In the genomic region with DNA sequence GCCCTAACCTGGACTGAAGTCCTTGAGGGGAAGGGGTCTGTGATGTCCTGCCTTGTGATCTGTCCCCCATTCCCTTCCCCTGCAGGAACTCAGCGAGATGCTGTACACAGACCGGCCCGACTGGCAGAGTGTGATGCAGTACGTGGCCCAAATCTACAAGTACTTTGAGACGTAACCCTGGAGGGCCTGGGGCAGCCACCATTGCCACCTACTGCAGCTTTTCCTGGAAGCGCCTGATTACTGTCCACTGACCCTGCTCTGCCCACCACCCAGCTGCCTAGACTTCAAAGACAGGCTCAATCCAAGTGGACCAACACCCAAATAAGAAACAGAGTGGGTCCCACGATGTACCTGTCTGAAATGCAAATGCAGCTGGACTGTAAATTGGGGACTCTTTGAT, we compare ENCODE assay signal across 17 cellular contexts.
A peak's percentile ranks its signal among the peaks of the same experiment; 100 is the strongest.
DNase-seq lines count a peak whose midpoint lies in the region; ATAC-seq, FAIRE-seq and TF ChIP-seq lines count a peak whose summit lies in the region.
"Had no signal": no experiment of that assay in that cellular context is flagged by ENCODE, and none has a peak within 500 bp of the region (broad histone marks: within the 10 kb centered on the region; RNA-seq: fewer than 3 reads in every experiment).

No MANE protein-coding gene starts in this region.

- H3K27me3 ChIP-seq in H1 (replicated peaks in 1 of 4; ENCODE audit: control insufficient read depth in 3 of 4, extremely low read depth in 1 of 4, insufficient read depth in 3 of 4, low read length in 3 of 4) (no peaks in the 10 kb centered on the region), body of pancreas (no peaks in the 10 kb centered on the region)

- intact Hi-C loops in left colon (cut with DNase I, micrococcal nuclease): no loop called here
- intact Hi-C loops in body of pancreas (cut with DNase I): no loop called here

- H3K27ac ChIP-seq in caudate nucleus (ENCODE audit: low read depth, low read length) (peak overlapping the region; percentile 53), H1 (ENCODE audit: low read depth, low read length) (no peak overlapping the region), body of pancreas (no peak overlapping the region)

- ATAC-seq in left colon: peak; percentile 18
- ATAC-seq in GM21576 (IDR thresholded peaks at IDR 0.05; ENCODE audit: unreplicated experiment): no peak
- no peak for ATAC-seq in body of pancreas

- peaks cover 0 to 2% of the 10 kb centered on the region in 2 experiments for H4K20me1 ChIP-seq in H1 (replicated peaks in 1 of 2; ENCODE audit: control insufficient read depth in 1 of 2, insufficient read depth in 2 of 2, low read length in 2 of 2)

- no peak overlapping the region for H2BK5ac ChIP-seq in H1 (ENCODE audit: low read depth, low read length)

- H4K91ac ChIP-seq in H1 (replicated peaks; ENCODE audit: insufficient read length, low read length): no peak overlapping the region

- no peak overlapping the region for H3K14ac ChIP-seq in H1 (ENCODE audit: insufficient read length)

- no peak overlapping the region for H3K4me2 ChIP-seq in H1 (ENCODE audit: insufficient read depth in 1 of 2, low read depth in 2 of 2, low read length in 2 of 2)

- POLR2A ChIA-PET in H1 (lab: Charles Lee; ENCODE audit: partially characterized antibody): interaction anchor here (1.1 to 1.2 kb wide), 2 partner anchors 20 to 59 kb away, joined by 3 to 7 read pairs; no protein-coding TSS in a partner anchor

- H2AK5ac ChIP-seq in H1 (ENCODE audit: low read depth, low read length): no peak overlapping the region

- H3K18ac ChIP-seq in H1 (ENCODE audit: extremely low read depth, low read length): no peak overlapping the region

- CTCF ChIA-PET in H1 (lab: Charles Lee; ENCODE audit: partially characterized antibody): interaction anchor here (1.0 kb wide), 1 partner anchor 193 kb away, joined by 3 read pairs; no protein-coding TSS in a partner anchor

- H3K4ac ChIP-seq in H1 (replicated peaks; ENCODE audit: insufficient read length, low read depth, low read length): no peak overlapping the region

- H3K4me1 ChIP-seq in H1 (replicated peaks in 1 of 4; ENCODE audit: control insufficient read depth in 3 of 4, insufficient read depth in 4 of 4, low read length in 3 of 4) (no peaks in the 10 kb centered on the region; a peak in 2 of 7 replicates), body of pancreas (no peaks in the 10 kb centered on the region)

- H3K23ac ChIP-seq in H1 (ENCODE audit: insufficient read length): no peak overlapping the region

- 80% methylated on average over 7 of the region's 7 CpGs; no CpG with 5 or more reads in 1 of the 2 experiments for WGBS in H1 (ENCODE audit: extremely low coverage in 1 of 2, insufficient coverage in 1 of 2, insufficient read length in 1 of 2, insufficient replicate concordance in 2 of 2, low coverage in 1 of 2, low lambda C conversion rate in 2 of 2, missing lambda C conversion rate in 1 of 2), 2 experiments
- 87 to 93% methylated on average over 5 to 7 of the region's 7 CpGs for WGBS in body of pancreas, 2 donors

- no peak overlapping the region for H2BK12ac ChIP-seq in H1 (ENCODE audit: low read depth, low read length)

- no peak for TF ChIP-seq RAD21 in H1 (IDR thresholded peaks at IDR 0.05 in 1 of 2, conservative IDR thresholded peaks at IDR 0.05 in 1 of 2; ENCODE audit: low read depth in 2 of 2, low read length in 2 of 2)

- no peaks in the 10 kb centered on the region for H3K23me2 ChIP-seq in H1 (ENCODE audit: low read depth, low read length)

- no peaks in the 10 kb centered on the region for H3K79me1 ChIP-seq in H1 (ENCODE audit: low read depth, low read length)

- H3K9me3 ChIP-seq in H1 (ENCODE audit: insufficient read depth in 2 of 2, low read depth in 1 of 2, low read length in 1 of 2) (no peaks in the 10 kb centered on the region), body of pancreas (no peaks in the 10 kb centered on the region)

- no peaks in the 10 kb centered on the region for H3K79me2 ChIP-seq in H1 (ENCODE audit: control insufficient read depth in 1 of 2, insufficient read depth in 2 of 2, low read length in 2 of 2)

- H3K36me3 ChIP-seq in H1 (ENCODE audit: control insufficient read depth in 2 of 4, insufficient read depth in 4 of 4, low read length in 3 of 4): peaks cover 0 to 12% (median 7%) of the 10 kb centered on the region in 4 experiments; a peak in 4 of 8 replicates
- H3K36me3 ChIP-seq in body of pancreas (replicated peaks in 1 of 2; ENCODE audit: insufficient read depth in 1 of 2, low read depth in 2 of 2): no peaks in the 10 kb centered on the region

- H2AFZ ChIP-seq in H1 (ENCODE audit: low read length): no peak overlapping the region

- H3K4me3 ChIP-seq in H1 (ENCODE audit: extremely low read depth in 1 of 4, insufficient read depth in 2 of 4, low read depth in 3 of 4, low read length in 4 of 4) (no peak overlapping the region), body of pancreas (no peak overlapping the region)

- no peak overlapping the region for H2BK20ac ChIP-seq in H1 (ENCODE audit: low read length)

- no peak for TF ChIP-seq POLR2A in H1 (IDR thresholded peaks at IDR 0.05; ENCODE audit: control extremely low read depth in 1 of 2, low read depth in 2 of 2, low read length in 2 of 2)
- TF ChIP-seq POLR2A in body of pancreas (IDR thresholded peaks at IDR 0.05): no peak

- H3K56ac ChIP-seq in H1 (replicated peaks; ENCODE audit: insufficient read length, low read depth, low read length): no peak overlapping the region

- no peak overlapping the region for H2BK120ac ChIP-seq in H1 (replicated peaks; ENCODE audit: low read depth, low read length)

- no peak for FAIRE-seq in H1 (lab: Jason Lieb, UNC)
- FAIRE-seq: GM12891, GM18507 had no signal

- TF ChIP-seq EP300 in H1 (IDR thresholded peaks at IDR 0.05; ENCODE audit: borderline replicate concordance in 1 of 2, low read depth in 2 of 2, low read length in 2 of 2): no peak

- 0 out of 2 replicates have a peak overlapping the region, but pooled peaks have one; percentile 25 for H4K8ac ChIP-seq in H1 (ENCODE audit: extremely low read depth, insufficient read depth, low read length)

- no peak overlapping the region for H2BK15ac ChIP-seq in H1 (ENCODE audit: low read length)

- H4K5ac ChIP-seq in H1 (ENCODE audit: insufficient read length, low read depth, low read length): no peak overlapping the region

- no peak for DNase-seq in caudate nucleus (lab: John Stamatoyannopoulos, UW)
- DNase-seq in H1 (ENCODE audit: low read depth in 1 of 2, low spot score in 2 of 2): no peak
- no peak for DNase-seq in left colon
- no peak for DNase-seq in effector CD8-positive, alpha-beta T cell (lab: John Stamatoyannopoulos, UW)
- no peak for DNase-seq in body of pancreas
- DNase-seq: Calu3; CD4-positive, alpha-beta memory T cell; COR-L47; DMS53; DMS79 treated with DMSO at 0.1 percent for 48 hours; GF-D8; GOT3; H7; HCEC 1CT had no signal

- H3K9ac ChIP-seq in H1 (replicated peaks in 1 of 4; ENCODE audit: extremely low read depth in 1 of 4, low read depth in 3 of 4, low read length in 3 of 4): no peak overlapping the region

- TF ChIP-seq CTCF in H1 (IDR thresholded peaks at IDR 0.05; ENCODE audit: control extremely low read depth in 1 of 3, insufficient read depth in 1 of 3, low read depth in 1 of 3, low read length in 3 of 3) (no peak), body of pancreas (IDR thresholded peaks at IDR 0.05) (no peak)

TF ChIP-seq in H1, 55 proteins besides CTCF, POLR2A, EP300 and RAD21 (continues in another document):
- no peak for TF ChIP-seq HDAC6 (IDR thresholded peaks at IDR 0.05; ENCODE audit: low read depth, low read length)
- no peak for TF ChIP-seq CTBP2 (IDR thresholded peaks at IDR 0.05; ENCODE audit: borderline replicate concordance, insufficient read depth, insufficient read length, low read length)
